Comparison of ENCODE assay signal across 1 cellular context in genomic region chr2:157628532-157629415, GRCh38.
TF ChIP-seq lines count a peak whose summit lies in the region.

Gene ACVR1C (minus strand): TSS chr2:157628864. CDS start chr2:157628644, 220 bp downstream.

TF ChIP-seq in WTC11, 78 proteins besides CTCF, POLR2A, EP300 and RAD21 (continued from another document):
- TF ChIP-seq, protein P1, sequence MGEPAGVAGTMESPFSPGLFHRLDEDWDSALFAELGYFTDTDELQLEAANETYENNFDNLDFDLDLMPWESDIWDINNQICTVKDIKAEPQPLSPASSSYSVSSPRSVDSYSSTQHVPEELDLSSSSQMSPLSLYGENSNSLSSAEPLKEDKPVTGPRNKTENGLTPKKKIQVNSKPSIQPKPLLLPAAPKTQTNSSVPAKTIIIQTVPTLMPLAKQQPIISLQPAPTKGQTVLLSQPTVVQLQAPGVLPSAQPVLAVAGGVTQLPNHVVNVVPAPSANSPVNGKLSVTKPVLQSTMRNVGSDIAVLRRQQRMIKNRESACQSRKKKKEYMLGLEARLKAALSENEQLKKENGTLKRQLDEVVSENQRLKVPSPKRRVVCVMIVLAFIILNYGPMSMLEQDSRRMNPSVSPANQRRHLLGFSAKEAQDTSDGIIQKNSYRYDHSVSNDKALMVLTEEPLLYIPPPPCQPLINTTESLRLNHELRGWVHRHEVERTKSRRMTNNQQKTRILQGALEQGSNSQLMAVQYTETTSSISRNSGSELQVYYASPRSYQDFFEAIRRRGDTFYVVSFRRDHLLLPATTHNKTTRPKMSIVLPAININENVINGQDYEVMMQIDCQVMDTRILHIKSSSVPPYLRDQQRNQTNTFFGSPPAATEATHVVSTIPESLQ (CRISPR knock-in tag; IDR thresholded peaks at IDR 0.05): no peak
- TF ChIP-seq AR (CRISPR knock-in tag; IDR thresholded peaks at IDR 0.05) (no peak), JAZF1 (CRISPR knock-in tag; IDR thresholded peaks at IDR 0.05) (no peak)
- TF ChIP-seq, protein P2, sequence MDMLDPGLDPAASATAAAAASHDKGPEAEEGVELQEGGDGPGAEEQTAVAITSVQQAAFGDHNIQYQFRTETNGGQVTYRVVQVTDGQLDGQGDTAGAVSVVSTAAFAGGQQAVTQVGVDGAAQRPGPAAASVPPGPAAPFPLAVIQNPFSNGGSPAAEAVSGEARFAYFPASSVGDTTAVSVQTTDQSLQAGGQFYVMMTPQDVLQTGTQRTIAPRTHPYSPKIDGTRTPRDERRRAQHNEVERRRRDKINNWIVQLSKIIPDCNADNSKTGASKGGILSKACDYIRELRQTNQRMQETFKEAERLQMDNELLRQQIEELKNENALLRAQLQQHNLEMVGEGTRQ (CRISPR knock-in tag; IDR thresholded peaks at IDR 0.05): no peak
